21 cellular contexts compared by ENCODE assay signal in the genomic region with DNA sequence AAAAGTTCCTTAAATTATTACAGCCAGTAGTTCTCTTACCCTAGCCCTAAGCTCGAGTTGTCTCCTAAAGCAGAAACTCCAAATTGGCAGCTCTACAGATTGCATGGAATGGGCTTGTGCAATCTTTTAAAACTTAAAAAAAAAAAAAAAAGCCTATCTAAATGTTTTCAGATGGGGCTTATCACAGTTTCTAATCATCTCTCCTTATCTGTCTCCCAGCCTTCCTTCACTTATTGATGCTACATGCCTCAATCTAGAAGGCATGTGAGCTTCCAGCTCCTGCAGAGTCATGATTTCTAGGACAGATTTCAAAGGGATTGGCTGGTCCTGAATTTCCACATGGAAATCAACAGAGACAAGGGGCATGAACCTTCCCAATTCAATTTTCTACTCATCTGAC. TPM values are rescaled to one million over a fixed set of nuclear protein-coding genes. Genes with fewer than 3 reads are reported as not detected.
A peak's percentile ranks its signal among the peaks of the same experiment; 100 is the strongest.
DNase-seq lines count a peak whose midpoint lies in the region; ATAC-seq and TF ChIP-seq lines count a peak whose summit lies in the region.
"Had no signal": no experiment of that assay in that cellular context is flagged by ENCODE, and none has a peak within 500 bp of the region (broad histone marks: within the 10 kb centered on the region; RNA-seq: fewer than 3 reads in every experiment).

No MANE protein-coding gene starts in this region.

- H3K79me2 ChIP-seq in parathyroid adenoma = no peaks in the 10 kb centered on the region

- H3K9me3 ChIP-seq in adipocyte (ENCODE audit: control insufficient read depth, low read length) (no peaks in the 10 kb centered on the region), parathyroid adenoma (ENCODE audit: control insufficient read depth, low read length) (no peaks in the 10 kb centered on the region)
- no peaks in the 10 kb centered on the region for H3K9me3 ChIP-seq in effector memory CD4-positive, alpha-beta T cell (ENCODE audit: control insufficient read depth, low read length)

- H3K4me1 ChIP-seq in adipocyte (ENCODE audit: control insufficient read depth, insufficient read depth, low read length) = peaks cover 17% of the 10 kb centered on the region
- peaks cover 23% of the 10 kb centered on the region for H3K4me1 ChIP-seq in parathyroid adenoma
- H3K4me1 ChIP-seq in effector memory CD4-positive, alpha-beta T cell (ENCODE audit: control insufficient read depth, insufficient read depth, low read length, poor library complexity, severe bottlenecking) = no peaks in the 10 kb centered on the region

- H3K4me2 ChIP-seq in parathyroid adenoma (ENCODE audit: low read length) = peak overlapping the region; percentile 8

- no peak overlapping the region for H3K9ac ChIP-seq in adipocyte (ENCODE audit: low read length)
- H3K9ac ChIP-seq in parathyroid adenoma = no peak overlapping the region

- DNase-seq in GM03348 (ENCODE audit: low spot score) (peak; percentile 27), adipocyte (ENCODE audit: low read depth) (peak; percentile 87), fibroblast of villous mesenchyme (ENCODE audit: low read depth) (peak; percentile 70), GF-D8 (lab: John Stamatoyannopoulos, UW) (no peak)
- DNase-seq in effector memory CD4-positive, alpha-beta T cell = no peak
- DNase-seq: activated CD4-positive, CD25-positive, alpha-beta regulatory T cell; activated CD8-positive, alpha-beta T cell treated with anti-CD3 and anti-CD28 coated beads for 36 hours; activated T-cell treated with anti-CD3 and anti-CD28 coated beads, Interleukin-2, amount 50 U/mL, for 4 hours; COR-L47; erythroblast; hypothalamus; kidney glomerular epithelial cell; NCI-H1092 treated with DMSO at 0.1 percent for 48 hours; NCI-H526; occipital lobe; SHP77; T-helper 2 cell had no signal

- peak overlapping the region; percentile 78 for H3K27ac ChIP-seq in parathyroid adenoma
- no peak overlapping the region for H3K27ac ChIP-seq in effector memory CD4-positive, alpha-beta T cell (ENCODE audit: insufficient read depth, low read length, poor library complexity, severe bottlenecking)

- H3K36me3 ChIP-seq in adipocyte (ENCODE audit: control insufficient read depth, insufficient read depth, low read length, severe bottlenecking) (no peaks in the 10 kb centered on the region), parathyroid adenoma (ENCODE audit: control insufficient read depth, insufficient read depth, low read length) (no peaks in the 10 kb centered on the region)
- H3K36me3 ChIP-seq in effector memory CD4-positive, alpha-beta T cell (ENCODE audit: control insufficient read depth, insufficient read depth, low read length) = no peaks in the 10 kb centered on the region

- ATAC-seq in GM19395 (IDR thresholded peaks at IDR 0.05; ENCODE audit: unreplicated experiment) = no peak
- ATAC-seq in HG03432 (IDR thresholded peaks at IDR 0.05; ENCODE audit: unreplicated experiment) = no peak
- ATAC-seq: activated CD8-positive, alpha-beta T cell treated with anti-CD3 and anti-CD28 coated beads for 36 hours; activated naive CD4-positive, alpha-beta T cell treated with anti-CD3 and anti-CD28 coated beads, Interleukin-2, amount 50 U/mL, for 72 hours; activated T-cell treated with anti-CD3 and anti-CD28 coated beads, Interleukin-2, amount 50 U/mL, for 4 hours had no signal

- no peaks in the 10 kb centered on the region for H3K27me3 ChIP-seq in adipocyte (replicated peaks; ENCODE audit: control insufficient read depth, insufficient read depth, low read length)
- no peaks in the 10 kb centered on the region for H3K27me3 ChIP-seq in parathyroid adenoma (ENCODE audit: control insufficient read depth, insufficient read depth, low read length)
- no peaks in the 10 kb centered on the region for H3K27me3 ChIP-seq in effector memory CD4-positive, alpha-beta T cell (replicated peaks; ENCODE audit: control insufficient read depth, insufficient read depth, low read length, poor library complexity, severe bottlenecking)

- H3K4me3 ChIP-seq in adipocyte (ENCODE audit: low read length) (no peak overlapping the region), fibroblast of villous mesenchyme (ENCODE audit: low read depth, low read length) (no peak overlapping the region), parathyroid adenoma (ENCODE audit: low read depth, low read length) (no peak overlapping the region)
- no peak overlapping the region for H3K4me3 ChIP-seq in effector memory CD4-positive, alpha-beta T cell (ENCODE audit: insufficient read depth, low read depth, low read length, poor library complexity, severe bottlenecking)

- TF ChIP-seq CTCF in fibroblast of villous mesenchyme (IDR thresholded peaks at IDR 0.05; ENCODE audit: insufficient read depth, low read depth, low read length) (no peak), parathyroid adenoma (IDR thresholded peaks at IDR 0.05) (no peak)

- peak overlapping the region; percentile 30 for H2AFZ ChIP-seq in parathyroid adenoma

RNA-seq across cellular contexts. Expression of gene PELI1, which starts 33.1 kb away (rescaled TPM):
- 8.4 and 10.8 TPM in 2 replicates for total RNA-seq in fibroblast of villous mesenchyme

Comparison
In these comparisons a context has a peak if more than half of its experiments do, and no peak if none do; other contexts are left out.
1. DNase-seq: peak in GM03348 (single experiment), adipocyte (single experiment) and fibroblast of villous mesenchyme (single experiment); none in GF-D8 (single experiment) and effector memory CD4-positive, alpha-beta T cell (0 of 3).